Comparison of ENCODE assay signal across 8 cellular contexts in genomic region chr11:86919557-86920210, GRCh38. TPM values are rescaled to one million over a fixed set of nuclear protein-coding genes. Genes with fewer than 3 reads are reported as not detected.
A peak's percentile ranks its signal among the peaks of the same experiment; 100 is the strongest.
DNase-seq lines count a peak whose midpoint lies in the region; ATAC-seq, FAIRE-seq and TF ChIP-seq lines count a peak whose summit lies in the region.

No MANE protein-coding gene starts in this region.

- H3K27me3 ChIP-seq in WERI-Rb-1 (ENCODE audit: insufficient read depth, low read depth, severe bottlenecking) (no peaks in the 10 kb centered on the region), heart right ventricle (no peaks in the 10 kb centered on the region)

- H3K27ac ChIP-seq in WERI-Rb-1 = no peak overlapping the region
- peak overlapping the region; percentile 31 to 92 (median 78) for H3K27ac ChIP-seq in heart right ventricle

- 67 to 71% methylated on average over 7 of the region's 7 CpGs for WGBS in heart right ventricle, 2 donors

- no peak for TF ChIP-seq POLR2A in GM12891 (IDR thresholded peaks at IDR 0.05; ENCODE audit: low read depth, low read length)

- intact Hi-C loops in heart right ventricle (cut with DNase I) (loop anchor here (1.0 to 10.0 kb wide), 5 partner anchors 47 to 465 kb away; no protein-coding TSS in a partner anchor), sciatic nerve (cut with DNase I) (loop anchor here (5.0 kb wide), 1 partner anchor 47 kb away; no protein-coding TSS in a partner anchor)

- FAIRE-seq in GM12891 (lab: Jason Lieb, UNC) = peak; percentile 89

- CTCF ChIA-PET in AG04449 (lab: Yijun Ruan, JAX) = interaction anchor here (0.8 to 13.9 kb wide), 12 partner anchors 9 to 559 kb away, joined by 3 to 397 read pairs (median 6); no protein-coding TSS in a partner anchor

- TF ChIP-seq CTCF in AG04449 (IDR thresholded peaks at IDR 0.05; ENCODE audit: insufficient read depth, low read length, missing control alignments) (peak; percentile 66), WERI-Rb-1 (IDR thresholded peaks at IDR 0.05; ENCODE audit: low read depth, low read length) (peak; percentile 73), heart right ventricle (IDR thresholded peaks at IDR 0.05) (peak; percentile 48 to 79 (median 67))

- ATAC-seq in heart right ventricle (peak in 6 of 8 donors; percentile 56 to 78 (median 64)), sciatic nerve (peak; percentile 76), HG03571 (IDR thresholded peaks at IDR 0.05; ENCODE audit: unreplicated experiment) (no peak), HG02571 (IDR thresholded peaks at IDR 0.05; ENCODE audit: unreplicated experiment) (no peak)

- no peak for DNase-seq in AG04449 (ENCODE audit: low read depth, low spot score)
- peak; percentile 15 for DNase-seq in GM12891 (ENCODE audit: insufficient read length, low spot score)
- peak; percentile 30 for DNase-seq in MV-4-11 (lab: John Stamatoyannopoulos, UW)
- peak; percentile 29 for DNase-seq in WERI-Rb-1
- peak in 1 of 2 donors; percentile 28 for DNase-seq in heart right ventricle
- DNase-seq in sciatic nerve (ENCODE audit: low spot score) = no peak

- POLR2A ChIA-PET in AG04449 (lab: Yijun Ruan, JAX) = no interaction called here

- H3K4me1 ChIP-seq in heart right ventricle = peaks cover 8 to 57% (median 40%) of the 10 kb centered on the region in 9 donors

- H3K36me3 ChIP-seq in WERI-Rb-1 (no peaks in the 10 kb centered on the region), heart right ventricle (peaks cover 0 to 20% (median 0%) of the 10 kb centered on the region in 9 donors)

- H3K4me3 ChIP-seq in AG04449 (ENCODE audit: low read depth, low read length) (no peak overlapping the region), WERI-Rb-1 (ENCODE audit: low read depth, low read length) (no peak overlapping the region), heart right ventricle (no peak overlapping the region)

- H3K9me3 ChIP-seq in WERI-Rb-1 (ENCODE audit: severe bottlenecking) (no peaks in the 10 kb centered on the region), heart right ventricle (no peaks in the 10 kb centered on the region)

TF ChIP-seq in GM12891, 5 proteins besides CTCF, POLR2A, EP300 and RAD21:
- TF ChIP-seq PAX5 (IDR thresholded peaks at IDR 0.05; ENCODE audit: insufficient read depth, low read length, severe bottlenecking) = no peak
- TF ChIP-seq POLR2AphosphoS5 (IDR thresholded peaks at IDR 0.05; ENCODE audit: low read depth, low read length) = no peak
- no peak for TF ChIP-seq POU2F2 (IDR thresholded peaks at IDR 0.05; ENCODE audit: low read depth, low read length)
- no peak for TF ChIP-seq SPI1 (IDR thresholded peaks at IDR 0.05; ENCODE audit: low read depth, low read length)
- no peak for TF ChIP-seq TAF1 (IDR thresholded peaks at IDR 0.05; ENCODE audit: low read depth, low read length)

RNA-seq across cellular contexts. Expression of gene FZD4, which starts 35.5 kb away (rescaled TPM):
- not detected for polyA plus RNA-seq in GM12891 (2012; ENCODE audit: low read depth, missing spikeins)
- 10 to 100 TPM; 17.8 to 34.6 (median 23.7) TPM for total RNA-seq in heart right ventricle
- 10 to 100 TPM; 13.5 to 17.9 TPM for polyA plus RNA-seq in heart right ventricle
- 40.7 TPM for total RNA-seq in sciatic nerve

Comparison
In these comparisons a context has a peak if more than half of its experiments do, and no peak if none do; other contexts are left out.
1. DNase-seq: peak in GM12891 (single experiment), MV-4-11 (single experiment) and WERI-Rb-1 (single experiment); none in AG04449 (single experiment) and sciatic nerve (single experiment).
2. ATAC-seq: peak in heart right ventricle (6 of 8) and sciatic nerve (single experiment); none in HG03571 (single experiment) and HG02571 (single experiment).
3. Peak in every context shown above with its lines, with median percentiles within 50 percentile points of each other: CTCF ChIP-seq.